ENCODE assay signal across 16 cellular contexts in genomic region chr3:187648177-187648576, GRCh38. TPM values are rescaled to one million over a fixed set of nuclear protein-coding genes. Genes with fewer than 3 reads are reported as not detected.
DNase-seq lines count a peak whose midpoint lies in the region; ATAC-seq and TF ChIP-seq lines count a peak whose summit lies in the region.
"Had no signal": no experiment of that assay in that cellular context is flagged by ENCODE, and none has a peak within 500 bp of the region (broad histone marks: within the 10 kb centered on the region; RNA-seq: fewer than 3 reads in every experiment).

No MANE protein-coding gene starts in this region.

- DNase-seq in CD14-positive monocyte (ENCODE audit: low spot score): no peak
- DNase-seq in aorta: no peak
- no peak for DNase-seq in AG20443 (ENCODE audit: low spot score)
- DNase-seq: activated CD4-positive, CD25-positive, alpha-beta regulatory T cell treated with anti-CD3 and anti-CD28 coated beads, Interleukin-2, amount 50 U/mL, for 72 hours; hypothalamus; NCI-H526; pancreas; SHP77 had no signal

- no peaks in the 10 kb centered on the region for H3K4me1 ChIP-seq in aorta (ENCODE audit: control insufficient read depth in 1 of 2, insufficient read depth in 2 of 2, low read length in 2 of 2)
- H3K4me1 ChIP-seq: pancreas had no signal

- no peak overlapping the region for H3K27ac ChIP-seq in aorta (ENCODE audit: low read depth in 1 of 2, low read length in 2 of 2)
- H3K27ac ChIP-seq: HL-60, pancreas had no signal

- peaks cover 0 to 7% of the 10 kb centered on the region in 2 donors for H3K27me3 ChIP-seq in aorta (ENCODE audit: control insufficient read depth in 1 of 2, insufficient read depth in 2 of 2, low read length in 1 of 2)
- H3K27me3 ChIP-seq: pancreas had no signal

- H3K4me1 Mint-ChIP-seq in CD14-positive monocyte: no peaks in the 10 kb centered on the region
- H3K4me1 Mint-ChIP-seq: brain, memory B cell had no signal

- no peak overlapping the region for H3K4me3 ChIP-seq in aorta (ENCODE audit: low read length in 2 of 2)
- H3K4me3 ChIP-seq: pancreas had no signal

- peak; percentile 81 for ATAC-seq in GM19035 (IDR thresholded peaks at IDR 0.05; ENCODE audit: unreplicated experiment)
- peak; percentile 85 for ATAC-seq in GM21825 (IDR thresholded peaks at IDR 0.05; ENCODE audit: unreplicated experiment)
- ATAC-seq in HG03159 (IDR thresholded peaks at IDR 0.05; ENCODE audit: unreplicated experiment): peak; percentile 94
- no peak for ATAC-seq in HG02610 (IDR thresholded peaks at IDR 0.05; ENCODE audit: unreplicated experiment)
- ATAC-seq in aorta (ENCODE audit: low FRiP score): no peak
- ATAC-seq: pancreas had no signal

- no peak overlapping the region for H3K4me3 Mint-ChIP-seq in CD14-positive monocyte
- H3K4me3 Mint-ChIP-seq: activated T-helper 1 cell treated with anti-CD3 and anti-CD28 coated beads, Interleukin-12 subunit alpha, Interleukin-12 subunit beta, Interleukin-2, Interleukin-4 antibody, amounts not matched to agents 30 ng/mL and 10 ng/mL and 1 ng/mL, durations not matched to agents 14 hours and 24 hours and 36 hours; brain; memory B cell had no signal

- 77 to 82% methylated on average over 2 of the region's 2 CpGs for WGBS in aorta, 2 donors

- no peak overlapping the region for H3K27ac Mint-ChIP-seq in CD14-positive monocyte
- H3K27ac Mint-ChIP-seq: activated T-helper 1 cell treated with anti-CD3 and anti-CD28 coated beads, Interleukin-12 subunit alpha, Interleukin-12 subunit beta, Interleukin-2, Interleukin-4 antibody, amounts not matched to agents 30 ng/mL and 10 ng/mL and 1 ng/mL, durations not matched to agents 14 hours and 24 hours and 36 hours; brain; memory B cell had no signal

- no peaks in the 10 kb centered on the region for H3K36me3 Mint-ChIP-seq in CD14-positive monocyte
- H3K36me3 Mint-ChIP-seq: brain, memory B cell had no signal

- TF ChIP-seq CTCF in CD14-positive monocyte (IDR thresholded peaks at IDR 0.05): no peak

- peaks cover 0 to 4% (median 2%) of the 10 kb centered on the region in 7 donors for H3K9me3 Mint-ChIP-seq in CD14-positive monocyte
- H3K9me3 Mint-ChIP-seq: activated T-helper 1 cell treated with anti-CD3 and anti-CD28 coated beads, Interleukin-12 subunit alpha, Interleukin-12 subunit beta, Interleukin-2, Interleukin-4 antibody, amounts not matched to agents 30 ng/mL and 10 ng/mL and 1 ng/mL, durations not matched to agents 14 hours and 24 hours and 36 hours; memory B cell had no signal

- H3K9me3 ChIP-seq in aorta (ENCODE audit: control insufficient read depth, low read length): peaks cover 8% of the 10 kb centered on the region
- H3K9me3 ChIP-seq: pancreas had no signal

- intact Hi-C loops in CD14-positive monocyte (cut with micrococcal nuclease): no loop called here
- intact Hi-C loops in aorta (cut with DNase I): no loop called here

- no peaks in the 10 kb centered on the region for H3K36me3 ChIP-seq in aorta (ENCODE audit: control insufficient read depth in 1 of 2, insufficient read depth in 2 of 2, low read length in 1 of 2)
- H3K36me3 ChIP-seq: pancreas had no signal

- H3K27me3 Mint-ChIP-seq in CD14-positive monocyte (ENCODE audit: low read depth in 3 of 3): peaks cover 3 to 25% (median 12%) of the 10 kb centered on the region in 3 donors

RNA-seq across cellular contexts. Expression of gene SST, which starts 22.0 kb away (rescaled TPM):
- not detected for polyA plus RNA-seq in CD14-positive monocyte
- total RNA-seq in aorta: not detected
- polyA plus RNA-seq in aorta: 1 to 10 TPM in 1 of 2 donors, under 1 TPM in 1; 0.74 to 6.1 TPM
- total RNA-seq: activated T-helper 1 cell treated with anti-CD3 and anti-CD28 coated beads, Interleukin-12 subunit alpha, Interleukin-12 subunit beta, Interleukin-2, Interleukin-4 antibody, amounts not matched to agents 30 ng/mL and 10 ng/mL and 1 ng/mL, durations not matched to agents 14 hours and 24 hours and 36 hours had no signal

RNA-seq across cellular contexts. Expression of gene RTP2, which starts 54.2 kb away (rescaled TPM):
- polyA plus RNA-seq in CD14-positive monocyte (not detected), aorta (not detected)
- not detected for total RNA-seq in aorta
- total RNA-seq: activated T-helper 1 cell treated with anti-CD3 and anti-CD28 coated beads, Interleukin-12 subunit alpha, Interleukin-12 subunit beta, Interleukin-2, Interleukin-4 antibody, amounts not matched to agents 30 ng/mL and 10 ng/mL and 1 ng/mL, durations not matched to agents 14 hours and 24 hours and 36 hours; pancreas had no signal
- polyA plus RNA-seq: pancreas had no signal

Comparison
In these comparisons a context has a peak if more than half of its experiments do, and no peak if none do; other contexts are left out.
1. ATAC-seq: peak in GM19035 (single experiment), GM21825 (single experiment) and HG03159 (single experiment); none in HG02610 (single experiment) and aorta (single experiment).